In the genomic region with DNA sequence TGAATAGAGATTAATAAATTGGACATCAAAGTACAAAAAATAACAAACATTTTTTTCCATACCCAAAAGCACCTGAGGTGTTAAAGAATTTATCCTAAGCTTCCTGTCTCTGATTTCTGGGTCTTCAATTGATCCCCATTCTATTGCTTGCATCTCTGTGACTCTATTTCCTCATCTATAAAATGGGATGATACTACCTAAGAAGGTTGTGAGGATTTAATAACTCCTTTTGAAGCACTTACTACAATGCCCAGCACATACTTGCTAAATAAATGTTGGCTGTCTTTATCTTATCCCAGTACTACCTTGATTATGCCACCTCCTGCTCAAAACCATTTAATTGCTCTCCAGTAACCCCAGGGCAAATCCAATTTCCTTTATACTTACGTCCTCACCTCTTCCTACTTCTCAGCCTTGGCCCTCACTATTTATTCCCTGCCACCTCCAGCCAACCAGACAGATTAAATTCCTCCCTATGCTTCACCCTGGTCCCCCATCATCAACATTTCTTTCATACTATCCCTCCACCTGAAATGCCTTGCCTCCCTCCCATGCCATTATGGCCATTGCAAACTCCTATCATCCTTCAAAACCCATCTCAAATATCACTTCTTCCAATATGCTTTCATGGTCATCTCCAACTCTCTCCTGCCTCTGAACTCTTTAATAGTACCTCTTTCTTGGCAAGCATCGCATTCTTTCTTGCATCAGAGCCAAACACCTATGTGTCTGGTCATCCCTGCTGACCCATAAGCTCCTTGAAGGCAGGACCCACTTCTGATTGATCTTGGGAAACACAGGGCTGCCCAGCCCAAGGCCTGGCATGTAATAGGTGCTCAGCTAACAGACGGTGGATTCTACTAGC, we compare ENCODE assay signal across 1 cellular context.
TF ChIP-seq lines count a peak whose summit lies in the region.

No MANE protein-coding gene starts in this region.

TF ChIP-seq in GM23338, 12 proteins besides CTCF, POLR2A, EP300 and RAD21:
- no peak for TF ChIP-seq EZH2phosphoT487 (IDR thresholded peaks at IDR 0.05; ENCODE audit: unreplicated experiment)
- TF ChIP-seq, protein P1, sequence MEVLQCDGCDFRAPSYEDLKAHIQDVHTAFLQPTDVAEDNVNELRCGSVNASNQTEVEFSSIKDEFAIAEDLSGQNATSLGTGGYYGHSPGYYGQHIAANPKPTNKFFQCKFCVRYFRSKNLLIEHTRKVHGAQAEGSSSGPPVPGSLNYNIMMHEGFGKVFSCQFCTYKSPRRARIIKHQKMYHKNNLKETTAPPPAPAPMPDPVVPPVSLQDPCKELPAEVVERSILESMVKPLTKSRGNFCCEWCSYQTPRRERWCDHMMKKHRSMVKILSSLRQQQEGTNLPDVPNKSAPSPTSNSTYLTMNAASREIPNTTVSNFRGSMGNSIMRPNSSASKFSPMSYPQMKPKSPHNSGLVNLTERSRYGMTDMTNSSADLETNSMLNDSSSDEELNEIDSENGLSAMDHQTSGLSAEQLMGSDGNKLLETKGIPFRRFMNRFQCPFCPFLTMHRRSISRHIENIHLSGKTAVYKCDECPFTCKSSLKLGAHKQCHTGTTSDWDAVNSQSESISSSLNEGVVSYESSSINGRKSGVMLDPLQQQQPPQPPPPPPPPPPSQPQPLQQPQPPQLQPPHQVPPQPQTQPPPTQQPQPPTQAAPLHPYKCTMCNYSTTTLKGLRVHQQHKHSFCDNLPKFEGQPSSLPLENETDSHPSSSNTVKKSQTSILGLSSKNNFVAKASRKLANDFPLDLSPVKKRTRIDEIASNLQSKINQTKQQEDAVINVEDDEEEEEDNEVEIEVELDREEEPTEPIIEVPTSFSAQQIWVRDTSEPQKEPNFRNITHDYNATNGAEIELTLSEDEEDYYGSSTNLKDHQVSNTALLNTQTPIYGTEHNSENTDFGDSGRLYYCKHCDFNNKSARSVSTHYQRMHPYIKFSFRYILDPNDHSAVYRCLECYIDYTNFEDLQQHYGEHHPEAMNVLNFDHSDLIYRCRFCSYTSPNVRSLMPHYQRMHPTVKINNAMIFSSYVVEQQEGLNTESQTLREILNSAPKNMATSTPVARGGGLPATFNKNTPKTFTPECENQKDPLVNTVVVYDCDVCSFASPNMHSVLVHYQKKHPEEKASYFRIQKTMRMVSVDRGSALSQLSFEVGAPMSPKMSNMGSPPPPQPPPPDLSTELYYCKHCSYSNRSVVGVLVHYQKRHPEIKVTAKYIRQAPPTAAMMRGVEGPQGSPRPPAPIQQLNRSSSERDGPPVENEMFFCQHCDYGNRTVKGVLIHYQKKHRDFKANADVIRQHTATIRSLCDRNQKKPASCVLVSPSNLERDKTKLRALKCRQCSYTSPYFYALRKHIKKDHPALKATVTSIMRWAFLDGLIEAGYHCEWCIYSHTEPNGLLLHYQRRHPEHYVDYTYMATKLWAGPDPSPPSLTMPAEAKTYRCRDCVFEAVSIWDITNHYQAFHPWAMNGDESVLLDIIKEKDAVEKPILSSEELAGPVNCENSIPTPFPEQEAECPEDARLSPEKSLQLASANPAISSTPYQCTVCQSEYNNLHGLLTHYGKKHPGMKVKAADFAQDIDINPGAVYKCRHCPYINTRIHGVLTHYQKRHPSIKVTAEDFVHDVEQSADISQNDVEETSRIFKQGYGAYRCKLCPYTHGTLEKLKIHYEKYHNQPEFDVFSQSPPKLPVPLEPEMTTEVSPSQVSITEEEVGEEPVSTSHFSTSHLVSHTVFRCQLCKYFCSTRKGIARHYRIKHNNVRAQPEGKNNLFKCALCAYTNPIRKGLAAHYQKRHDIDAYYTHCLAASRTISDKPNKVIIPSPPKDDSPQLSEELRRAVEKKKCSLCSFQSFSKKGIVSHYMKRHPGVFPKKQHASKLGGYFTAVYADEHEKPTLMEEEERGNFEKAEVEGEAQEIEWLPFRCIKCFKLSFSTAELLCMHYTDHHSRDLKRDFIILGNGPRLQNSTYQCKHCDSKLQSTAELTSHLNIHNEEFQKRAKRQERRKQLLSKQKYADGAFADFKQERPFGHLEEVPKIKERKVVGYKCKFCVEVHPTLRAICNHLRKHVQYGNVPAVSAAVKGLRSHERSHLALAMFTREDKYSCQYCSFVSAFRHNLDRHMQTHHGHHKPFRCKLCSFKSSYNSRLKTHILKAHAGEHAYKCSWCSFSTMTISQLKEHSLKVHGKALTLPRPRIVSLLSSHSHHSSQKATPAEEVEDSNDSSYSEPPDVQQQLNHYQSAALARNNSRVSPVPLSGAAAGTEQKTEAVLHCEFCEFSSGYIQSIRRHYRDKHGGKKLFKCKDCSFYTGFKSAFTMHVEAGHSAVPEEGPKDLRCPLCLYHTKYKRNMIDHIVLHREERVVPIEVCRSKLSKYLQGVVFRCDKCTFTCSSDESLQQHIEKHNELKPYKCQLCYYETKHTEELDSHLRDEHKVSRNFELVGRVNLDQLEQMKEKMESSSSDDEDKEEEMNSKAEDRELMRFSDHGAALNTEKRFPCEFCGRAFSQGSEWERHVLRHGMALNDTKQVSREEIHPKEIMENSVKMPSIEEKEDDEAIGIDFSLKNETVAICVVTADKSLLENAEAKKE (CRISPR knock-in tag; IDR thresholded peaks at IDR 0.05), result no peak
- TF ChIP-seq NANOG (IDR thresholded peaks at IDR 0.05; ENCODE audit: borderline replicate concordance), result no peak
- TF ChIP-seq POLR2AphosphoS5 (IDR thresholded peaks at IDR 0.05; ENCODE audit: low read depth), result no peak
- TF ChIP-seq CREB1 (CRISPR knock-in tag; IDR thresholded peaks at IDR 0.05; ENCODE audit: low read depth), result no peak
- TF ChIP-seq, protein P2, sequence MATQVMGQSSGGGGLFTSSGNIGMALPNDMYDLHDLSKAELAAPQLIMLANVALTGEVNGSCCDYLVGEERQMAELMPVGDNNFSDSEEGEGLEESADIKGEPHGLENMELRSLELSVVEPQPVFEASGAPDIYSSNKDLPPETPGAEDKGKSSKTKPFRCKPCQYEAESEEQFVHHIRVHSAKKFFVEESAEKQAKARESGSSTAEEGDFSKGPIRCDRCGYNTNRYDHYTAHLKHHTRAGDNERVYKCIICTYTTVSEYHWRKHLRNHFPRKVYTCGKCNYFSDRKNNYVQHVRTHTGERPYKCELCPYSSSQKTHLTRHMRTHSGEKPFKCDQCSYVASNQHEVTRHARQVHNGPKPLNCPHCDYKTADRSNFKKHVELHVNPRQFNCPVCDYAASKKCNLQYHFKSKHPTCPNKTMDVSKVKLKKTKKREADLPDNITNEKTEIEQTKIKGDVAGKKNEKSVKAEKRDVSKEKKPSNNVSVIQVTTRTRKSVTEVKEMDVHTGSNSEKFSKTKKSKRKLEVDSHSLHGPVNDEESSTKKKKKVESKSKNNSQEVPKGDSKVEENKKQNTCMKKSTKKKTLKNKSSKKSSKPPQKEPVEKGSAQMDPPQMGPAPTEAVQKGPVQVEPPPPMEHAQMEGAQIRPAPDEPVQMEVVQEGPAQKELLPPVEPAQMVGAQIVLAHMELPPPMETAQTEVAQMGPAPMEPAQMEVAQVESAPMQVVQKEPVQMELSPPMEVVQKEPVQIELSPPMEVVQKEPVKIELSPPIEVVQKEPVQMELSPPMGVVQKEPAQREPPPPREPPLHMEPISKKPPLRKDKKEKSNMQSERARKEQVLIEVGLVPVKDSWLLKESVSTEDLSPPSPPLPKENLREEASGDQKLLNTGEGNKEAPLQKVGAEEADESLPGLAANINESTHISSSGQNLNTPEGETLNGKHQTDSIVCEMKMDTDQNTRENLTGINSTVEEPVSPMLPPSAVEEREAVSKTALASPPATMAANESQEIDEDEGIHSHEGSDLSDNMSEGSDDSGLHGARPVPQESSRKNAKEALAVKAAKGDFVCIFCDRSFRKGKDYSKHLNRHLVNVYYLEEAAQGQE (IDR thresholded peaks at IDR 0.05; ENCODE audit: unreplicated experiment), result no peak
- TF ChIP-seq EZH2 (IDR thresholded peaks at IDR 0.05; ENCODE audit: low read depth, unreplicated experiment), result no peak
